In the genomic region with DNA sequence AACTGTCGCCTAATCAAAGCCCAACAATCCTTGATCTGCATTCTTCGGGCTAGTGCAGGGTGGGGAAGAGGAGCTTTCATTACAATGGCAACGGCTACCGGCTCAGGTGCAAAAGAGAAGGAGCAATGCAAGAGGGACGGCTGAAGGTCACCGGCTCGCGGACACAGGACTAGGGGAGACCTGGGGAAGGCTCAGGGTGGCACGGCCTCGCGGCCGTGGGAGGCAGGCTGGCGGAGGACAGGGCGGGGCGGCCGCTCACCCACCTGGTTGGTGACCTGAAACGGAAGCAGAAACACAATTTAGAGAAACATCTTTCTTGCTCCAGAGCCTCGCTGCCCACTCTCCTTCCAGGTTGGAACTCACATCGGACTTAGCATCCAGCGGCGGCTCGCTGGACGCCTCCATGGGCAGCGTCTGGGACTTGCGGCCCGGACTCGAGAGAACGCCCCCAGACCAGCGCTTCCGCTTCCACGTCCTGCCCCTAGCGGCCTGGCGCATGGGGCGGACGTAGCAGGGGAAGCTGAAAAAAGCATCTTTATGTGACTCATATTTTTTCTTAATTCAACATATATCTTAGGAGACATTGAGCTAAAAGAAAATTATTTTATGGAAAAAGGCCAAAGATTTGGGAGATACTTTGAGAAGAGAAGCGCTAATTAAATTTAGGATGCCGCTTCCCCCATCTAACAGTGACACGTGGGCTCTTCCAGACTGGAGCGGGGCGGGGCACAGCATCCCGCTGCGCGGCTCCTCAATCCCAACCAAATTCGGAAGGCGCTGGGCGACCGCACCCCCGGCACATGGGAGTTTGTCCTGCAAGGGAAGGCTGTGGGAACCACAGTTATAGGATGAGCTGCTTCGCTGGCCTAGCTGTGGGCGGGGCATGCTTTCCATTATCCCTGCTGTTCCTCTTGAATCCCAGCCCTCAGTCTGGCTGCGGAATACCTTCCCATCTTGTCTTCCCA, we compare ENCODE assay signal across 1 cellular context.
TF ChIP-seq lines count a peak whose summit lies in the region.

A gene (minus strand): TSS at position 441 of the 965 bp plus-strand sequence. CDS start 36 bp downstream, at position 405.

TF ChIP-seq in HepG2, 621 proteins besides CTCF, POLR2A, EP300 and RAD21 (continued from another document and continues in another):
- TF ChIP-seq ZNF564 (CRISPR knock-in tag; IDR thresholded peaks at IDR 0.05) = no peak; the same call in 1 of the 2 replicates
- peak; percentile 52 for TF ChIP-seq PHF21A (CRISPR knock-in tag; IDR thresholded peaks at IDR 0.05)
- no peak for TF ChIP-seq TOE1 (CRISPR knock-in tag; IDR thresholded peaks at IDR 0.05)
- TF ChIP-seq NCOA1 (CRISPR knock-in tag; IDR thresholded peaks at IDR 0.05) = no peak
- TF ChIP-seq, protein P1, sequence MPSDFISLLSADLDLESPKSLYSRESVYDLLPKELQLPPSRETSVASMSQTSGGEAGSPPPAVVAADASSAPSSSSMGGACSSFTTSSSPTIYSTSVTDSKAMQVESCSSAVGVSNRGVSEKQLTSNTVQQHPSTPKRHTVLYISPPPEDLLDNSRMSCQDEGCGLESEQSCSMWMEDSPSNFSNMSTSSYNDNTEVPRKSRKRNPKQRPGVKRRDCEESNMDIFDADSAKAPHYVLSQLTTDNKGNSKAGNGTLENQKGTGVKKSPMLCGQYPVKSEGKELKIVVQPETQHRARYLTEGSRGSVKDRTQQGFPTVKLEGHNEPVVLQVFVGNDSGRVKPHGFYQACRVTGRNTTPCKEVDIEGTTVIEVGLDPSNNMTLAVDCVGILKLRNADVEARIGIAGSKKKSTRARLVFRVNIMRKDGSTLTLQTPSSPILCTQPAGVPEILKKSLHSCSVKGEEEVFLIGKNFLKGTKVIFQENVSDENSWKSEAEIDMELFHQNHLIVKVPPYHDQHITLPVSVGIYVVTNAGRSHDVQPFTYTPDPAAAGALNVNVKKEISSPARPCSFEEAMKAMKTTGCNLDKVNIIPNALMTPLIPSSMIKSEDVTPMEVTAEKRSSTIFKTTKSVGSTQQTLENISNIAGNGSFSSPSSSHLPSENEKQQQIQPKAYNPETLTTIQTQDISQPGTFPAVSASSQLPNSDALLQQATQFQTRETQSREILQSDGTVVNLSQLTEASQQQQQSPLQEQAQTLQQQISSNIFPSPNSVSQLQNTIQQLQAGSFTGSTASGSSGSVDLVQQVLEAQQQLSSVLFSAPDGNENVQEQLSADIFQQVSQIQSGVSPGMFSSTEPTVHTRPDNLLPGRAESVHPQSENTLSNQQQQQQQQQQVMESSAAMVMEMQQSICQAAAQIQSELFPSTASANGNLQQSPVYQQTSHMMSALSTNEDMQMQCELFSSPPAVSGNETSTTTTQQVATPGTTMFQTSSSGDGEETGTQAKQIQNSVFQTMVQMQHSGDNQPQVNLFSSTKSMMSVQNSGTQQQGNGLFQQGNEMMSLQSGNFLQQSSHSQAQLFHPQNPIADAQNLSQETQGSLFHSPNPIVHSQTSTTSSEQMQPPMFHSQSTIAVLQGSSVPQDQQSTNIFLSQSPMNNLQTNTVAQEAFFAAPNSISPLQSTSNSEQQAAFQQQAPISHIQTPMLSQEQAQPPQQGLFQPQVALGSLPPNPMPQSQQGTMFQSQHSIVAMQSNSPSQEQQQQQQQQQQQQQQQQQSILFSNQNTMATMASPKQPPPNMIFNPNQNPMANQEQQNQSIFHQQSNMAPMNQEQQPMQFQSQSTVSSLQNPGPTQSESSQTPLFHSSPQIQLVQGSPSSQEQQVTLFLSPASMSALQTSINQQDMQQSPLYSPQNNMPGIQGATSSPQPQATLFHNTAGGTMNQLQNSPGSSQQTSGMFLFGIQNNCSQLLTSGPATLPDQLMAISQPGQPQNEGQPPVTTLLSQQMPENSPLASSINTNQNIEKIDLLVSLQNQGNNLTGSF (CRISPR knock-in tag; IDR thresholded peaks at IDR 0.05) = 0 out of 2 replicates have a peak, but pooled peaks have one; percentile 26
- TF ChIP-seq, protein P2, sequence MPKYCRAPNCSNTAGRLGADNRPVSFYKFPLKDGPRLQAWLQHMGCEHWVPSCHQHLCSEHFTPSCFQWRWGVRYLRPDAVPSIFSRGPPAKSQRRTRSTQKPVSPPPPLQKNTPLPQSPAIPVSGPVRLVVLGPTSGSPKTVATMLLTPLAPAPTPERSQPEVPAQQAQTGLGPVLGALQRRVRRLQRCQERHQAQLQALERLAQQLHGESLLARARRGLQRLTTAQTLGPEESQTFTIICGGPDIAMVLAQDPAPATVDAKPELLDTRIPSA (CRISPR knock-in tag; IDR thresholded peaks at IDR 0.05; ENCODE audit: borderline replicate concordance) = no peak
- TF ChIP-seq ZNF354B (CRISPR knock-in tag; IDR thresholded peaks at IDR 0.05) = no peak
- TF ChIP-seq RBM39 (IDR thresholded peaks at IDR 0.05; ENCODE audit: low read depth, low read length, poor library complexity, severe bottlenecking) = no peak
- TF ChIP-seq, protein P3, sequence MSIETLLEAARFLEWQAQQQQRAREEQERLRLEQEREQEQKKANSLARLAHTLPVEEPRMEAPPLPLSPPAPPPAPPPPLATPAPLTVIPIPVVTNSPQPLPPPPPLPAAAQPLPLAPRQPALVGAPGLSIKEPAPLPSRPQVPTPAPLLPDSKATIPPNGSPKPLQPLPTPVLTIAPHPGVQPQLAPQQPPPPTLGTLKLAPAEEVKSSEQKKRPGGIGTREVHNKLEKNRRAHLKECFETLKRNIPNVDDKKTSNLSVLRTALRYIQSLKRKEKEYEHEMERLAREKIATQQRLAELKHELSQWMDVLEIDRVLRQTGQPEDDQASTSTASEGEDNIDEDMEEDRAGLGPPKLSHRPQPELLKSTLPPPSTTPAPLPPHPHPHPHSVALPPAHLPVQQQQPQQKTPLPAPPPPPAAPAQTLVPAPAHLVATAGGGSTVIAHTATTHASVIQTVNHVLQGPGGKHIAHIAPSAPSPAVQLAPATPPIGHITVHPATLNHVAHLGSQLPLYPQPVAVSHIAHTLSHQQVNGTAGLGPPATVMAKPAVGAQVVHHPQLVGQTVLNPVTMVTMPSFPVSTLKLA (IDR thresholded peaks at IDR 0.05) = no peak; the same call in 1 of the 2 replicates
- TF ChIP-seq ZNF138 (CRISPR knock-in tag; IDR thresholded peaks at IDR 0.05; ENCODE audit: low read depth) = no peak
- TF ChIP-seq ZNF841 (CRISPR knock-in tag; IDR thresholded peaks at IDR 0.05; ENCODE audit: borderline replicate concordance) = no peak
- TF ChIP-seq ZNF552 (CRISPR knock-in tag; IDR thresholded peaks at IDR 0.05; ENCODE audit: borderline replicate concordance) = no peak; the same call in 1 of the 2 replicates
- TF ChIP-seq, protein P4, sequence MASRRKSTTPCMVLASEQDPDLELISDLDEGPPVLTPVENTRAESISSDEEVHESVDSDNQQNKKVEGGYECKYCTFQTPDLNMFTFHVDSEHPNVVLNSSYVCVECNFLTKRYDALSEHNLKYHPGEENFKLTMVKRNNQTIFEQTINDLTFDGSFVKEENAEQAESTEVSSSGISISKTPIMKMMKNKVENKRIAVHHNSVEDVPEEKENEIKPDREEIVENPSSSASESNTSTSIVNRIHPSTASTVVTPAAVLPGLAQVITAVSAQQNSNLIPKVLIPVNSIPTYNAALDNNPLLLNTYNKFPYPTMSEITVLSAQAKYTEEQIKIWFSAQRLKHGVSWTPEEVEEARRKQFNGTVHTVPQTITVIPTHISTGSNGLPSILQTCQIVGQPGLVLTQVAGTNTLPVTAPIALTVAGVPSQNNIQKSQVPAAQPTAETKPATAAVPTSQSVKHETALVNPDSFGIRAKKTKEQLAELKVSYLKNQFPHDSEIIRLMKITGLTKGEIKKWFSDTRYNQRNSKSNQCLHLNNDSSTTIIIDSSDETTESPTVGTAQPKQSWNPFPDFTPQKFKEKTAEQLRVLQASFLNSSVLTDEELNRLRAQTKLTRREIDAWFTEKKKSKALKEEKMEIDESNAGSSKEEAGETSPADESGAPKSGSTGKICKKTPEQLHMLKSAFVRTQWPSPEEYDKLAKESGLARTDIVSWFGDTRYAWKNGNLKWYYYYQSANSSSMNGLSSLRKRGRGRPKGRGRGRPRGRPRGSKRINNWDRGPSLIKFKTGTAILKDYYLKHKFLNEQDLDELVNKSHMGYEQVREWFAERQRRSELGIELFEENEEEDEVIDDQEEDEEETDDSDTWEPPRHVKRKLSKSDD (CRISPR knock-in tag; IDR thresholded peaks at IDR 0.05; ENCODE audit: low read depth) = no peak
- no peak for TF ChIP-seq TBX3 (IDR thresholded peaks at IDR 0.05; ENCODE audit: borderline replicate concordance)
- TF ChIP-seq SPEN (CRISPR knock-in tag; IDR thresholded peaks at IDR 0.05; ENCODE audit: low read depth) = no peak; the same call in 1 of the 2 replicates
- TF ChIP-seq, protein P5, sequence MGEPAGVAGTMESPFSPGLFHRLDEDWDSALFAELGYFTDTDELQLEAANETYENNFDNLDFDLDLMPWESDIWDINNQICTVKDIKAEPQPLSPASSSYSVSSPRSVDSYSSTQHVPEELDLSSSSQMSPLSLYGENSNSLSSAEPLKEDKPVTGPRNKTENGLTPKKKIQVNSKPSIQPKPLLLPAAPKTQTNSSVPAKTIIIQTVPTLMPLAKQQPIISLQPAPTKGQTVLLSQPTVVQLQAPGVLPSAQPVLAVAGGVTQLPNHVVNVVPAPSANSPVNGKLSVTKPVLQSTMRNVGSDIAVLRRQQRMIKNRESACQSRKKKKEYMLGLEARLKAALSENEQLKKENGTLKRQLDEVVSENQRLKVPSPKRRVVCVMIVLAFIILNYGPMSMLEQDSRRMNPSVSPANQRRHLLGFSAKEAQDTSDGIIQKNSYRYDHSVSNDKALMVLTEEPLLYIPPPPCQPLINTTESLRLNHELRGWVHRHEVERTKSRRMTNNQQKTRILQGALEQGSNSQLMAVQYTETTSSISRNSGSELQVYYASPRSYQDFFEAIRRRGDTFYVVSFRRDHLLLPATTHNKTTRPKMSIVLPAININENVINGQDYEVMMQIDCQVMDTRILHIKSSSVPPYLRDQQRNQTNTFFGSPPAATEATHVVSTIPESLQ (CRISPR knock-in tag; conservative IDR thresholded peaks at IDR 0.05) = no peak
- TF ChIP-seq, protein P6, sequence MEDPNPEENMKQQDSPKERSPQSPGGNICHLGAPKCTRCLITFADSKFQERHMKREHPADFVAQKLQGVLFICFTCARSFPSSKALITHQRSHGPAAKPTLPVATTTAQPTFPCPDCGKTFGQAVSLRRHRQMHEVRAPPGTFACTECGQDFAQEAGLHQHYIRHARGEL (CRISPR knock-in tag; IDR thresholded peaks at IDR 0.05) = no peak
- TF ChIP-seq, protein P7, sequence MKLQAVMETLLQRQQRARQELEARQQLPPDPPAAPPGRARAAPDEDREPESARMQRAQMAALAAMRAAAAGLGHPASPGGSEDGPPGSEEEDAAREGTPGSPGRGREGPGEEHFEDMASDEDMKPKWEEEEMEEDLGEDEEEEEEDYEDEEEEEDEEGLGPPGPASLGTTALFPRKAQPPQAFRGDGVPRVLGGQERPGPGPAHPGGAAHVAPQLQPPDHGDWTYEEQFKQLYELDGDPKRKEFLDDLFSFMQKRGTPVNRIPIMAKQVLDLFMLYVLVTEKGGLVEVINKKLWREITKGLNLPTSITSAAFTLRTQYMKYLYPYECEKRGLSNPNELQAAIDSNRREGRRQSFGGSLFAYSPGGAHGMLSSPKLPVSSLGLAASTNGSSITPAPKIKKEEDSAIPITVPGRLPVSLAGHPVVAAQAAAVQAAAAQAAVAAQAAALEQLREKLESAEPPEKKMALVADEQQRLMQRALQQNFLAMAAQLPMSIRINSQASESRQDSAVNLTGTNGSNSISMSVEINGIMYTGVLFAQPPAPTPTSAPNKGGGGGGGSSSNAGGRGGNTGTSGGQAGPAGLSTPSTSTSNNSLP (IDR thresholded peaks at IDR 0.05; ENCODE audit: low read depth, low read length) = peak; percentile 43; the same call in 1 of the 2 replicates
- TF ChIP-seq, protein P8, sequence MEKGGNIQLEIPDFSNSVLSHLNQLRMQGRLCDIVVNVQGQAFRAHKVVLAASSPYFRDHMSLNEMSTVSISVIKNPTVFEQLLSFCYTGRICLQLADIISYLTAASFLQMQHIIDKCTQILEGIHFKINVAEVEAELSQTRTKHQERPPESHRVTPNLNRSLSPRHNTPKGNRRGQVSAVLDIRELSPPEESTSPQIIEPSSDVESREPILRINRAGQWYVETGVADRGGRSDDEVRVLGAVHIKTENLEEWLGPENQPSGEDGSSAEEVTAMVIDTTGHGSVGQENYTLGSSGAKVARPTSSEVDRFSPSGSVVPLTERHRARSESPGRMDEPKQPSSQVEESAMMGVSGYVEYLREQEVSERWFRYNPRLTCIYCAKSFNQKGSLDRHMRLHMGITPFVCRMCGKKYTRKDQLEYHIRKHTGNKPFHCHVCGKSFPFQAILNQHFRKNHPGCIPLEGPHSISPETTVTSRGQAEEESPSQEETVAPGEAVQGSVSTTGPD (CRISPR knock-in tag; IDR thresholded peaks at IDR 0.05) = no peak
- TF ChIP-seq, protein P9, sequence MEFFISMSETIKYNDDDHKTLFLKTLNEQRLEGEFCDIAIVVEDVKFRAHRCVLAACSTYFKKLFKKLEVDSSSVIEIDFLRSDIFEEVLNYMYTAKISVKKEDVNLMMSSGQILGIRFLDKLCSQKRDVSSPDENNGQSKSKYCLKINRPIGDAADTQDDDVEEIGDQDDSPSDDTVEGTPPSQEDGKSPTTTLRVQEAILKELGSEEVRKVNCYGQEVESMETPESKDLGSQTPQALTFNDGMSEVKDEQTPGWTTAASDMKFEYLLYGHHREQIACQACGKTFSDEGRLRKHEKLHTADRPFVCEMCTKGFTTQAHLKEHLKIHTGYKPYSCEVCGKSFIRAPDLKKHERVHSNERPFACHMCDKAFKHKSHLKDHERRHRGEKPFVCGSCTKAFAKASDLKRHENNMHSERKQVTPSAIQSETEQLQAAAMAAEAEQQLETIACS (CRISPR knock-in tag; IDR thresholded peaks at IDR 0.05) = no peak
- TF ChIP-seq ZNF12 (CRISPR knock-in tag; IDR thresholded peaks at IDR 0.05) = no peak
- TF ChIP-seq, protein P10, sequence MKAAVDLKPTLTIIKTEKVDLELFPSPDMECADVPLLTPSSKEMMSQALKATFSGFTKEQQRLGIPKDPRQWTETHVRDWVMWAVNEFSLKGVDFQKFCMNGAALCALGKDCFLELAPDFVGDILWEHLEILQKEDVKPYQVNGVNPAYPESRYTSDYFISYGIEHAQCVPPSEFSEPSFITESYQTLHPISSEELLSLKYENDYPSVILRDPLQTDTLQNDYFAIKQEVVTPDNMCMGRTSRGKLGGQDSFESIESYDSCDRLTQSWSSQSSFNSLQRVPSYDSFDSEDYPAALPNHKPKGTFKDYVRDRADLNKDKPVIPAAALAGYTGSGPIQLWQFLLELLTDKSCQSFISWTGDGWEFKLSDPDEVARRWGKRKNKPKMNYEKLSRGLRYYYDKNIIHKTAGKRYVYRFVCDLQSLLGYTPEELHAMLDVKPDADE (CRISPR knock-in tag; IDR thresholded peaks at IDR 0.05) = no peak; the same call in 1 of the 2 replicates
- no peak for TF ChIP-seq KLF12 (CRISPR knock-in tag; IDR thresholded peaks at IDR 0.05; ENCODE audit: borderline replicate concordance)
- TF ChIP-seq ZNF296 (CRISPR knock-in tag; conservative IDR thresholded peaks at IDR 0.05) = no peak
